Comparison of ENCODE assay signal across 20 cellular contexts in genomic region chr7:24700446-24701044, GRCh38. TPM values are rescaled to one million over a fixed set of nuclear protein-coding genes. Genes with fewer than 3 reads are reported as not detected.
A peak's percentile ranks its signal among the peaks of the same experiment; 100 is the strongest.
DNase-seq lines count a peak whose midpoint lies in the region; ATAC-seq and TF ChIP-seq lines count a peak whose summit lies in the region.
"Had no signal": no experiment of that assay in that cellular context is flagged by ENCODE, and none has a peak within 500 bp of the region (broad histone marks: within the 10 kb centered on the region; RNA-seq: fewer than 3 reads in every experiment).

No MANE protein-coding gene starts in this region.

- H3K4me1 Mint-ChIP-seq in glutamatergic neuron (ENCODE audit: low read depth, unreplicated experiment) = peaks cover 60% of the 10 kb centered on the region
- H3K4me1 Mint-ChIP-seq in activated CD4-positive, alpha-beta T cell treated with anti-CD3 and anti-CD28 coated beads for 36 hours = no peaks in the 10 kb centered on the region
- H3K4me1 Mint-ChIP-seq: activated T-helper 17 cell treated with anti-CD3 and anti-CD28 coated beads, Interleukin-2, amount 50 U/mL, for 72 hours had no signal

- TF ChIP-seq CTCF in A673 (conservative IDR thresholded peaks at IDR 0.05; ENCODE audit: low read depth, low read length) (no peak), SK-N-SH (IDR thresholded peaks at IDR 0.05) (no peak), glutamatergic neuron (IDR thresholded peaks at IDR 0.05; ENCODE audit: partially characterized antibody, unreplicated experiment) (no peak), omental fat pad (IDR thresholded peaks at IDR 0.05) (no peak)

- H2AFZ ChIP-seq in SK-N-SH (ENCODE audit: low read depth) = no peak overlapping the region

- H3K27ac ChIP-seq in A673 (ENCODE audit: low read depth, low read length, poor library complexity, severe bottlenecking) = peak overlapping the region; percentile 14
- H3K27ac ChIP-seq in SK-N-SH (ENCODE audit: low read depth in 2 of 2, low read length in 1 of 2) = peak overlapping the region; percentile 38 to 79; a peak in 3 of 4 replicates
- H3K27ac ChIP-seq: lower lobe of right lung had no signal

- POLR2A ChIA-PET in A673 (lab: Charles Lee; ENCODE audit: low non-redundant PET) (no interaction called here), SK-N-SH (lab: Yijun Ruan, JAX) (no interaction called here)
- POLR2A ChIA-PET in activated CD4-positive, alpha-beta T cell treated with anti-CD3 and anti-CD28 coated beads for 36 hours (lab: Charles Lee) = no interaction called here

- CTCF ChIA-PET in A673 (lab: Charles Lee) (no interaction called here), SK-N-SH (lab: Yijun Ruan, JAX) (interaction anchor here (1.0 to 4.0 kb wide), 4 partner anchors 11 to 124 kb away, joined by 3 to 14 read pairs (median 6); no protein-coding TSS in a partner anchor)
- CTCF ChIA-PET in activated CD4-positive, alpha-beta T cell treated with anti-CD3 and anti-CD28 coated beads for 36 hours (lab: Charles Lee) = no interaction called here

- no peak for ATAC-seq in omental fat pad (ENCODE audit: low FRiP score)
- no peak for ATAC-seq in activated CD4-positive, alpha-beta T cell treated with anti-CD3 and anti-CD28 coated beads for 36 hours
- ATAC-seq: activated T-helper 17 cell treated with anti-CD3 and anti-CD28 coated beads, Interleukin-2, amount 50 U/mL, for 72 hours; stimulated activated naive CD8-positive, alpha-beta T cell treated with anti-CD3 and anti-CD28 coated beads, Interleukin-15, amount 100 ng/mL, for 72 hours had no signal

- peaks cover 7% of the 10 kb centered on the region for H3K9me3 Mint-ChIP-seq in glutamatergic neuron (ENCODE audit: unreplicated experiment)
- no peaks in the 10 kb centered on the region for H3K9me3 Mint-ChIP-seq in activated CD4-positive, alpha-beta T cell treated with anti-CD3 and anti-CD28 coated beads for 36 hours (ENCODE audit: low read depth)
- H3K9me3 Mint-ChIP-seq: activated CD4-positive, alpha-beta memory T cell treated with anti-CD3 and anti-CD28 coated beads for 36 hours; activated T-helper 17 cell treated with anti-CD3 and anti-CD28 coated beads, Interleukin-2, amount 50 U/mL, for 72 hours; nephron progenitor cell; stimulated activated naive CD8-positive, alpha-beta T cell treated with anti-CD3 and anti-CD28 coated beads, Interleukin-15, amount 100 ng/mL, for 72 hours had no signal

- H3K4me3 ChIP-seq in A673 (ENCODE audit: low read depth, low read length, poor library complexity, severe bottlenecking) (no peak overlapping the region), SK-N-SH (ENCODE audit: low read depth in 2 of 2, low read length in 1 of 2) (no peak overlapping the region)
- H3K4me3 ChIP-seq: lower lobe of right lung had no signal

- H3K4me3 Mint-ChIP-seq in glutamatergic neuron (ENCODE audit: unreplicated experiment) = no peak overlapping the region
- no peak overlapping the region for H3K4me3 Mint-ChIP-seq in activated CD4-positive, alpha-beta T cell treated with anti-CD3 and anti-CD28 coated beads for 36 hours
- H3K4me3 Mint-ChIP-seq: activated CD4-positive, alpha-beta memory T cell treated with anti-CD3 and anti-CD28 coated beads for 36 hours; activated T-helper 17 cell treated with anti-CD3 and anti-CD28 coated beads, Interleukin-2, amount 50 U/mL, for 72 hours; nephron progenitor cell; stimulated activated naive CD8-positive, alpha-beta T cell treated with anti-CD3 and anti-CD28 coated beads, Interleukin-15, amount 100 ng/mL, for 72 hours had no signal

- H4K20me1 ChIP-seq in SK-N-SH (ENCODE audit: insufficient read depth) = no peaks in the 10 kb centered on the region

- WGBS in SK-N-SH (ENCODE audit: low lambda C conversion rate) = 67% methylated on average over 6 of the region's 6 CpGs

- H3K36me3 Mint-ChIP-seq in glutamatergic neuron (ENCODE audit: unreplicated experiment) = no peaks in the 10 kb centered on the region
- peaks cover 1% of the 10 kb centered on the region for H3K36me3 Mint-ChIP-seq in activated CD4-positive, alpha-beta T cell treated with anti-CD3 and anti-CD28 coated beads for 36 hours (ENCODE audit: low read depth)

- H3K4me2 ChIP-seq in SK-N-SH = peak overlapping the region; percentile 55

- peaks cover 23% of the 10 kb centered on the region for H3F3A ChIP-seq in SK-N-SH (replicated peaks; ENCODE audit: insufficient read depth)

- H3K27me3 Mint-ChIP-seq in glutamatergic neuron (ENCODE audit: unreplicated experiment) = peaks cover 7% of the 10 kb centered on the region
- no peaks in the 10 kb centered on the region for H3K27me3 Mint-ChIP-seq in activated CD4-positive, alpha-beta T cell treated with anti-CD3 and anti-CD28 coated beads for 36 hours
- H3K27me3 Mint-ChIP-seq: activated CD4-positive, alpha-beta memory T cell treated with anti-CD3 and anti-CD28 coated beads for 36 hours; activated T-helper 17 cell treated with anti-CD3 and anti-CD28 coated beads, Interleukin-2, amount 50 U/mL, for 72 hours; stimulated activated naive CD8-positive, alpha-beta T cell treated with anti-CD3 and anti-CD28 coated beads, Interleukin-15, amount 100 ng/mL, for 72 hours had no signal

- H3K27ac Mint-ChIP-seq in glutamatergic neuron (ENCODE audit: unreplicated experiment) = no peak overlapping the region
- no peak overlapping the region for H3K27ac Mint-ChIP-seq in activated CD4-positive, alpha-beta T cell treated with anti-CD3 and anti-CD28 coated beads for 36 hours
- H3K27ac Mint-ChIP-seq: activated CD4-positive, alpha-beta memory T cell treated with anti-CD3 and anti-CD28 coated beads for 36 hours; activated T-helper 17 cell treated with anti-CD3 and anti-CD28 coated beads, Interleukin-2, amount 50 U/mL, for 72 hours had no signal

- no peaks in the 10 kb centered on the region for H3K9me3 ChIP-seq in A673 (ENCODE audit: low read depth, low read length, poor library complexity, severe bottlenecking)
- no peaks in the 10 kb centered on the region for H3K9me3 ChIP-seq in SK-N-SH
- H3K9me3 ChIP-seq: lower lobe of right lung had no signal

- BruUV-seq in A673 (replicated peaks; lab: Mats Ljungman, UMichigan) = no TSS peak

- intact Hi-C loops in A673 (cut with micrococcal nuclease; ENCODE audit: unreplicated experiment) = no loop called here
- intact Hi-C loops in activated CD4-positive, alpha-beta T cell treated with anti-CD3 and anti-CD28 coated beads for 36 hours (cut with DNase I, micrococcal nuclease) = no loop called here

- no peaks in the 10 kb centered on the region for H3K9me2 ChIP-seq in SK-N-SH

- no peak overlapping the region for H3K9ac ChIP-seq in SK-N-SH

- H3K27me3 ChIP-seq in A673 (replicated peaks; ENCODE audit: insufficient read depth, low read depth, low read length, poor library complexity) (no peaks in the 10 kb centered on the region), SK-N-SH (ENCODE audit: insufficient read depth) (no peaks in the 10 kb centered on the region)

- no peak for TF ChIP-seq RAD21 in SK-N-SH (IDR thresholded peaks at IDR 0.05; ENCODE audit: low read length)

- DNase-seq in A673 (ENCODE audit: low spot score) (no peak), HS-27A (ENCODE audit: low read depth) (peak; percentile 40), SK-N-SH (no peak), glutamatergic neuron (peak; percentile 49), mesenteric fat pad (ENCODE audit: low spot score) (no peak), omental fat pad (ENCODE audit: low spot score) (no peak)
- DNase-seq in activated CD4-positive, alpha-beta T cell treated with anti-CD3 and anti-CD28 coated beads for 36 hours = no peak
- DNase-seq in stimulated activated CD4-positive, alpha-beta T cell treated with anti-CD3 and anti-CD28 coated beads, Interleukin-4, amount 100 ng/mL, for 24 hours = no peak
- DNase-seq: activated CD4-positive, alpha-beta memory T cell treated with anti-CD3 and anti-CD28 coated beads for 36 hours; Calu3; dermis blood vessel endothelial cell; lower lobe of right lung; NCI-H1436 treated with DMSO at 0.1 percent for 48 hours; NCI-H526; nephron progenitor cell; SHP77; small intestine; stimulated activated naive CD8-positive, alpha-beta T cell treated with anti-CD3 and anti-CD28 coated beads, Interleukin-15, amount 100 ng/mL, for 72 hours; T-helper 9 cell had no signal

- TF ChIP-seq EP300 in SK-N-SH (IDR thresholded peaks at IDR 0.05; ENCODE audit: borderline replicate concordance in 1 of 2, low read depth in 1 of 2, low read length in 1 of 2) = no peak

- H3K79me2 ChIP-seq in SK-N-SH (ENCODE audit: insufficient read depth) = no peaks in the 10 kb centered on the region

- H3K36me3 ChIP-seq in A673 (ENCODE audit: insufficient read depth, low read length, poor library complexity, severe bottlenecking) (no peaks in the 10 kb centered on the region), SK-N-SH (replicated peaks in 1 of 2; ENCODE audit: control insufficient read depth in 1 of 2, insufficient read depth in 2 of 2, low read length in 1 of 2) (peaks cover 17 to 37% of the 10 kb centered on the region in 2 experiments)
- H3K36me3 ChIP-seq: lower lobe of right lung had no signal

- H3K4me1 ChIP-seq in A673 (ENCODE audit: insufficient read depth, low read length, poor library complexity, severe bottlenecking) (peaks cover 17% of the 10 kb centered on the region), SK-N-SH (ENCODE audit: control insufficient read depth in 1 of 2, insufficient read depth in 2 of 2, low read depth in 1 of 2, low read length in 1 of 2) (peaks cover 30 to 32% of the 10 kb centered on the region in 2 experiments)

TF ChIP-seq in SK-N-SH, 30 proteins besides CTCF, POLR2A, EP300 and RAD21 (continues in another document):
- TF ChIP-seq MEF2A (IDR thresholded peaks at IDR 0.05; ENCODE audit: borderline replicate concordance, low read depth) = no peak
- TF ChIP-seq SIN3A (IDR thresholded peaks at IDR 0.05; ENCODE audit: borderline replicate concordance, low read depth, low read length) = no peak
- TF ChIP-seq USF1 (IDR thresholded peaks at IDR 0.05; ENCODE audit: borderline replicate concordance, low read depth) = no peak
- TF ChIP-seq RXRA (IDR thresholded peaks at IDR 0.05; ENCODE audit: borderline replicate concordance, low read depth) = no peak
- TF ChIP-seq TCF12 (IDR thresholded peaks at IDR 0.05) = peak; percentile 27; the same call in 1 of the 2 replicates

RNA-seq across cellular contexts. Expression of gene GSDME, which starts 56.7 kb away (rescaled TPM):
- total RNA-seq in A673 (2021) (0.77 and 3.0 TPM in 2 replicates), glutamatergic neuron (ENCODE audit: unreplicated experiment) (12.7 TPM), mesenteric fat pad (12.9 TPM), omental fat pad (10 to 100 TPM; 14.8 to 58.3 (median 30.7) TPM)
- 109 and 127 TPM in 2 replicates for polyA plus RNA-seq in SK-N-SH (2012; rRNA removed)
- 93.7 and 103 TPM in 2 replicates for polyA plus RNA-seq in SK-N-SH (2012; cell fraction: cytosol; rRNA removed)
- 123 and 155 TPM in 2 replicates for polyA plus RNA-seq in SK-N-SH (2012; cell fraction: nucleus; rRNA removed)
- 1 to 10 TPM; 6.2 to 8.5 TPM for total RNA-seq in activated CD4-positive, alpha-beta T cell treated with anti-CD3 and anti-CD28 coated beads for 36 hours

Comparison
In these comparisons a context has a peak if more than half of its experiments do, and no peak if none do; other contexts are left out.
1. DNase-seq: peak in HS-27A (single experiment) and glutamatergic neuron (single experiment); none in A673 (single experiment), SK-N-SH (single experiment), mesenteric fat pad (single experiment), omental fat pad (single experiment), activated CD4-positive, alpha-beta T cell treated with anti-CD3 and anti-CD28 coated beads for 36 hours (single experiment) and stimulated activated CD4-positive, alpha-beta T cell treated with anti-CD3 and anti-CD28 coated beads, Interleukin-4, amount 100 ng/mL, for 24 hours (single experiment).